ENCODE assay signal across 1 cellular context in the genomic region with DNA sequence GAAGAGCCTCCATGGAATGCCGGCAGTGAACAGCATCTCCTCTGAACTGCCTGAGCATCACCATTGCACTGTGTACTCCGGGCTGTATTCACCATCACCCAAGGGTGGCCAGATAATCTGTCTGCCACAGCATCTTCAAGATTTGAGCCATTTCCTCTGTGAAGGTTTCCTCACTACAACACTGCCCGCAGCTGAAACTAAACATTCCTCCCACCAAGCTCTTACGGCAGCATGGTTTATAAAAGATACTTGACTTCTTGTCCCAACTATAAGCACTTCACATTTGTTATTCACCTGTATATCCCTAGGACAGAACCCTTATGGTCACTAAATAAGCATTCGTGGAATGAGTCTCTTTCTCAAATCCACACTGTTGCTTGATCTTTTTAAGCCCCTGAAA.
TF ChIP-seq lines count a peak whose summit lies in the region.

No MANE protein-coding gene starts in this region.

TF ChIP-seq in GM23338, 12 proteins besides CTCF, POLR2A, EP300 and RAD21 (continued from another document):
- no peak for TF ChIP-seq ZNF331 (CRISPR knock-in tag; IDR thresholded peaks at IDR 0.05; ENCODE audit: low read depth)
